4 cellular contexts compared by ENCODE assay signal in genomic region chr10:15320118-15320517, GRCh38.
A peak's percentile ranks its signal among the peaks of the same experiment; 100 is the strongest.
TF ChIP-seq lines count a peak whose summit lies in the region.

No MANE protein-coding gene starts in this region.

TF ChIP-seq in SK-N-SH treated with all-trans-retinoic acid at 6 μM for 48 hours, 23 proteins besides CTCF, POLR2A, EP300 and RAD21 (continued from another document):
- TF ChIP-seq SNAI2 (CRISPR knock-in tag; IDR thresholded peaks at IDR 0.05): no peak

TF ChIP-seq in SK-N-SH, 30 proteins besides CTCF, POLR2A, EP300 and RAD21:
- TF ChIP-seq, protein P1, sequence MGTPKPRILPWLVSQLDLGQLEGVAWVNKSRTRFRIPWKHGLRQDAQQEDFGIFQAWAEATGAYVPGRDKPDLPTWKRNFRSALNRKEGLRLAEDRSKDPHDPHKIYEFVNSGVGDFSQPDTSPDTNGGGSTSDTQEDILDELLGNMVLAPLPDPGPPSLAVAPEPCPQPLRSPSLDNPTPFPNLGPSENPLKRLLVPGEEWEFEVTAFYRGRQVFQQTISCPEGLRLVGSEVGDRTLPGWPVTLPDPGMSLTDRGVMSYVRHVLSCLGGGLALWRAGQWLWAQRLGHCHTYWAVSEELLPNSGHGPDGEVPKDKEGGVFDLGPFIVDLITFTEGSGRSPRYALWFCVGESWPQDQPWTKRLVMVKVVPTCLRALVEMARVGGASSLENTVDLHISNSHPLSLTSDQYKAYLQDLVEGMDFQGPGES (IDR thresholded peaks at IDR 0.05; ENCODE audit: low read depth, low read length): no peak

TF ChIP-seq in HEK293, 187 proteins besides CTCF, POLR2A, EP300 and RAD21 (continued from another document):
- TF ChIP-seq ZNF146 (tag by site-specific recombination; IDR thresholded peaks at IDR 0.05) (peak; percentile 98), ZNF580 (tag by site-specific recombination; IDR thresholded peaks at IDR 0.05) (peak; percentile 83; the same call in 1 of the 2 replicates), ZNF18 (tag by site-specific recombination; IDR thresholded peaks at IDR 0.05) (no peak), WT1 (tag by site-specific recombination; IDR thresholded peaks at IDR 0.05) (no peak)
TF ChIP-seq in HEK293: peak in this region for 2.

TF ChIP-seq in K562, 482 proteins besides CTCF, POLR2A, EP300 and RAD21:
- TF ChIP-seq KLF10 (CRISPR knock-in tag; IDR thresholded peaks at IDR 0.05) (no peak), ZNF146 (CRISPR knock-in tag; IDR thresholded peaks at IDR 0.05; ENCODE audit: unreplicated experiment) (peak; percentile 98)
